ENCODE assay signal across 8 cellular contexts in the genomic region with DNA sequence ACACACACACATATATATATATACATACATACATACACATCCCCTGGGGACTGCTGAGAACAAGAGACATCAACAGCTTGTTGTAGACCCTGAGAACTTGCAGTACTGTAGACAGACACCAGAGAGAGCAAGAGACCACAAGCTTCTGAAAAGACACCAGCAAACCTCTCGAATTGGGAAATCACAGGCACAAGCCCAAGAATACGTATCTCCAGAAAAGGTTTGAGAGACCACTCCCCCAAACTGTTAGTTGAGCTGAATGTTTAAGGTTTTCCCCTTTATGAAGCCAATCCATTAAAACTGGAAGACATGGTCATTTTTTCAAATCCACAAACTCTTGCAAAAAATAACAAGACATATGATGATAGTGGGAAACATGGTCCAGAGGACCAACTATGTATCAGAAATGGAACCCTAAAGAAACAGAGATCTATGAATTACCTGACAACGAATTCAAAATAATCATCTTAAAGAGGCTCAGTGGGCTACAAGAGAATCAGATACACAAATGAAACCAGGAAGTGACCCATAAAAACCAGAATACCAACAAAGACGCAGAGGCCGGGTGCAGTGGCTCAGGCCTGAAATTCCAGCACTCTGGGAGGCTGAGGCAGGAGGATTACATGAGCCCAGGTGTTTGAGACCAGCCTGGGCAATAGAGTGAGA. TPM values are rescaled to one million over a fixed set of nuclear protein-coding genes. Genes with fewer than 3 reads are reported as not detected.
A peak's percentile ranks its signal among the peaks of the same experiment; 100 is the strongest.
DNase-seq lines count a peak whose midpoint lies in the region; ATAC-seq, FAIRE-seq and TF ChIP-seq lines count a peak whose summit lies in the region.

No MANE protein-coding gene starts in this region.

- no peaks in the 10 kb centered on the region for H3K27me3 Mint-ChIP-seq in activated T-cell treated with anti-CD3 and anti-CD28 coated beads, Interleukin-2, amount 50 U/mL, for 24 hours

- no peaks in the 10 kb centered on the region for H4K20me1 ChIP-seq in SK-N-SH (ENCODE audit: insufficient read depth)

- 50% methylated on average over 5 of the region's 5 CpGs for WGBS in SK-N-SH (ENCODE audit: low lambda C conversion rate)

- POLR2A ChIA-PET in SK-N-SH (lab: Yijun Ruan, JAX) = interaction anchor here (1.8 kb wide), 1 partner anchor 160 kb away, joined by 12 read pairs; no protein-coding TSS in a partner anchor

- H3K27me3 ChIP-seq in SK-N-SH (ENCODE audit: insufficient read depth) = no peaks in the 10 kb centered on the region

- H3K4me2 ChIP-seq in SK-N-SH = no peak overlapping the region

- H3K4me3 ChIP-seq in NB4 (ENCODE audit: low read depth, low read length) (no peak overlapping the region), SK-N-SH (ENCODE audit: low read depth in 2 of 2, low read length in 1 of 2) (no peak overlapping the region), cardiac fibroblast (replicated peaks in 1 of 2; ENCODE audit: low read depth in 2 of 2, low read length in 2 of 2) (no peak overlapping the region), kidney (ENCODE audit: low read length in 2 of 2) (no peak overlapping the region)

- DNase-seq in activated T-cell treated with anti-CD3 and anti-CD28 coated beads for 24 hours (ENCODE audit: low read depth) (peak; percentile 61), NB4 (ENCODE audit: low read depth) (peak; percentile 82), SK-N-SH (peak; percentile 67), cardiac fibroblast (ENCODE audit: low read depth in 2 of 2) (peak; percentile 91 to 92), kidney (no peak)
- DNase-seq in activated T-cell treated with anti-CD3 and anti-CD28 coated beads, Interleukin-2, amount 50 U/mL, for 24 hours = no peak
- DNase-seq in stimulated activated effector memory CD8-positive, alpha-beta T cell treated with anti-CD3 and anti-CD28 coated beads, Interleukin-12 subunit alpha, Interleukin-12 subunit beta, amount 100 ng/mL, for 72 hours (ENCODE audit: low spot score in 2 of 2) = peak in 1 of 2 donors; percentile 77

- FAIRE-seq in kidney (lab: Jason Lieb, UNC) = peak; percentile 38

- H3K9ac ChIP-seq in SK-N-SH (no peak overlapping the region), kidney (ENCODE audit: low read length in 2 of 2) (no peak overlapping the region)

- H3K27ac ChIP-seq in SK-N-SH (ENCODE audit: low read depth in 2 of 2, low read length in 1 of 2) (no peak overlapping the region), kidney (ENCODE audit: low read depth in 2 of 2, low read length in 2 of 2) (no peak overlapping the region)

- no peaks in the 10 kb centered on the region for H3K4me1 ChIP-seq in SK-N-SH (ENCODE audit: control insufficient read depth in 1 of 2, insufficient read depth in 2 of 2, low read depth in 1 of 2, low read length in 1 of 2)
- H3K4me1 ChIP-seq in kidney (ENCODE audit: control insufficient read depth in 1 of 2, insufficient read depth in 1 of 2, low read depth in 1 of 2, low read length in 2 of 2) = no peaks in the 10 kb centered on the region

- peak; percentile 89 for ATAC-seq in stimulated activated effector memory CD8-positive, alpha-beta T cell treated with anti-CD3 and anti-CD28 coated beads, Interleukin-12 subunit alpha, Interleukin-12 subunit beta, amount 100 ng/mL, for 72 hours
- no peak for ATAC-seq in HG03442 (IDR thresholded peaks at IDR 0.05; ENCODE audit: unreplicated experiment)

- intact Hi-C loops in kidney (cut with DNase I) = loop anchor here (5.0 kb wide), 1 partner anchor 159 kb away; no protein-coding TSS in a partner anchor

- TF ChIP-seq RAD21 in SK-N-SH (IDR thresholded peaks at IDR 0.05; ENCODE audit: low read length) = peak; percentile 89

- H3K36me3 Mint-ChIP-seq in activated T-cell treated with anti-CD3 and anti-CD28 coated beads, Interleukin-2, amount 50 U/mL, for 24 hours (ENCODE audit: low read depth) = no peaks in the 10 kb centered on the region
- no peaks in the 10 kb centered on the region for H3K36me3 Mint-ChIP-seq in stimulated activated effector memory CD8-positive, alpha-beta T cell treated with anti-CD3 and anti-CD28 coated beads, Interleukin-12 subunit alpha, Interleukin-12 subunit beta, amount 100 ng/mL, for 72 hours

- no peak overlapping the region for H2AFZ ChIP-seq in SK-N-SH (ENCODE audit: low read depth)

- H3K79me2 ChIP-seq in SK-N-SH (ENCODE audit: insufficient read depth) = no peaks in the 10 kb centered on the region

- peaks cover 2% of the 10 kb centered on the region for H3F3A ChIP-seq in SK-N-SH (replicated peaks; ENCODE audit: insufficient read depth)

- no peaks in the 10 kb centered on the region for H3K9me2 ChIP-seq in SK-N-SH

- H3K9me3 Mint-ChIP-seq in activated T-cell treated with anti-CD3 and anti-CD28 coated beads, Interleukin-2, amount 50 U/mL, for 24 hours = peaks cover 3% of the 10 kb centered on the region
- no peaks in the 10 kb centered on the region for H3K9me3 Mint-ChIP-seq in stimulated activated effector memory CD8-positive, alpha-beta T cell treated with anti-CD3 and anti-CD28 coated beads, Interleukin-12 subunit alpha, Interleukin-12 subunit beta, amount 100 ng/mL, for 72 hours

- peak; percentile 80 for TF ChIP-seq CTCF in NB4 (IDR thresholded peaks at IDR 0.05; ENCODE audit: low read depth, low read length)
- peak; percentile 77 for TF ChIP-seq CTCF in SK-N-SH (IDR thresholded peaks at IDR 0.05)
- peak; percentile 87 for TF ChIP-seq CTCF in cardiac fibroblast (IDR thresholded peaks at IDR 0.05; ENCODE audit: low read depth, low read length)
- peak; percentile 85 for TF ChIP-seq CTCF in kidney (IDR thresholded peaks at IDR 0.05; ENCODE audit: borderline replicate concordance, extremely low read depth, insufficient read depth)

- TF ChIP-seq EP300 in SK-N-SH (IDR thresholded peaks at IDR 0.05; ENCODE audit: borderline replicate concordance in 1 of 2, low read depth in 1 of 2, low read length in 1 of 2) = no peak

- H3K27ac Mint-ChIP-seq in activated T-cell treated with anti-CD3 and anti-CD28 coated beads, Interleukin-2, amount 50 U/mL, for 24 hours = no peak overlapping the region
- H3K27ac Mint-ChIP-seq in stimulated activated effector memory CD8-positive, alpha-beta T cell treated with anti-CD3 and anti-CD28 coated beads, Interleukin-12 subunit alpha, Interleukin-12 subunit beta, amount 100 ng/mL, for 72 hours = no peak overlapping the region

- CTCF ChIA-PET in SK-N-SH (lab: Yijun Ruan, JAX) = interaction anchor here (0.6 to 19.0 kb wide), 40 partner anchors 10 to 501 kb away, joined by 3 to 607 read pairs (median 4); partner anchors contain the start of genes P3H1 and SVBP

- H3K36me3 ChIP-seq in SK-N-SH (replicated peaks in 1 of 2; ENCODE audit: control insufficient read depth in 1 of 2, insufficient read depth in 2 of 2, low read length in 1 of 2) (no peaks in the 10 kb centered on the region), kidney (ENCODE audit: control insufficient read depth in 1 of 2, insufficient read depth in 2 of 2, low read length in 2 of 2) (no peaks in the 10 kb centered on the region)

- H3K9me3 ChIP-seq in SK-N-SH (no peaks in the 10 kb centered on the region), kidney (ENCODE audit: control insufficient read depth in 1 of 2, low read length in 2 of 2) (no peaks in the 10 kb centered on the region)

- H3K4me3 Mint-ChIP-seq in activated T-cell treated with anti-CD3 and anti-CD28 coated beads, Interleukin-2, amount 50 U/mL, for 24 hours = no peak overlapping the region
- H3K4me3 Mint-ChIP-seq in stimulated activated effector memory CD8-positive, alpha-beta T cell treated with anti-CD3 and anti-CD28 coated beads, Interleukin-12 subunit alpha, Interleukin-12 subunit beta, amount 100 ng/mL, for 72 hours = no peak overlapping the region

- no peak for TF ChIP-seq POLR2A in NB4 (IDR thresholded peaks at IDR 0.05; ENCODE audit: extremely low read depth, insufficient read length)

- H3K4me1 Mint-ChIP-seq in activated T-cell treated with anti-CD3 and anti-CD28 coated beads, Interleukin-2, amount 50 U/mL, for 24 hours (ENCODE audit: low read depth) = peaks cover 4% of the 10 kb centered on the region
- no peaks in the 10 kb centered on the region for H3K4me1 Mint-ChIP-seq in stimulated activated effector memory CD8-positive, alpha-beta T cell treated with anti-CD3 and anti-CD28 coated beads, Interleukin-12 subunit alpha, Interleukin-12 subunit beta, amount 100 ng/mL, for 72 hours

TF ChIP-seq in SK-N-SH, 30 proteins besides CTCF, POLR2A, EP300 and RAD21:
- TF ChIP-seq RCOR1 (IDR thresholded peaks at IDR 0.05; ENCODE audit: low read length) (no peak), SMC3 (IDR thresholded peaks at IDR 0.05; ENCODE audit: low read depth, low read length) (peak; percentile 95)

RNA-seq across cellular contexts. Expression of gene SLC2A1, which starts 45.1 kb away (rescaled TPM):
- polyA plus RNA-seq in SK-N-SH (2012; rRNA removed) (50.5 and 63.8 TPM in 2 replicates), kidney (ENCODE audit: insufficient read depth, low read depth, low replicate concordance) (28.6 TPM)
- 26.8 and 43.4 TPM in 2 replicates for polyA plus RNA-seq in SK-N-SH (2012; cell fraction: cytosol; rRNA removed)
- 110 and 122 TPM in 2 replicates for polyA plus RNA-seq in SK-N-SH (2012; cell fraction: nucleus; rRNA removed)
- 55.9 TPM for total RNA-seq in kidney

Comparison
In these comparisons a context has a peak if more than half of its experiments do, and no peak if none do; other contexts are left out.
1. DNase-seq: peak in activated T-cell treated with anti-CD3 and anti-CD28 coated beads for 24 hours (single experiment), NB4 (single experiment), SK-N-SH (single experiment) and cardiac fibroblast (2 of 2); none in activated T-cell treated with anti-CD3 and anti-CD28 coated beads, Interleukin-2, amount 50 U/mL, for 24 hours (single experiment) and kidney (single experiment).
2. Peak in every context shown above with its lines, with median percentiles within 50 percentile points of each other: CTCF ChIP-seq.